16 cellular contexts compared by ENCODE assay signal in genomic region chr15:39110746-39111145, GRCh38.
DNase-seq lines count a peak whose midpoint lies in the region; ATAC-seq and TF ChIP-seq lines count a peak whose summit lies in the region.
"Had no signal": no experiment of that assay in that cellular context is flagged by ENCODE, and none has a peak within 500 bp of the region (broad histone marks: within the 10 kb centered on the region; RNA-seq: fewer than 3 reads in every experiment).

No MANE protein-coding gene starts in this region.

- no peaks in the 10 kb centered on the region for H3K4me1 Mint-ChIP-seq in activated CD4-positive, alpha-beta T cell treated with anti-CD3 and anti-CD28 coated beads, Interleukin-2, amount 10 ng/mL, durations not matched to agents 24 days and 14 days
- H3K4me1 Mint-ChIP-seq: B cell had no signal

- H3K36me3 ChIP-seq in SK-N-SH (replicated peaks in 1 of 2; ENCODE audit: control insufficient read depth in 1 of 2, insufficient read depth in 2 of 2, low read length in 1 of 2): no peaks in the 10 kb centered on the region

- H3K9ac ChIP-seq in SK-N-SH: no peak overlapping the region

- POLR2A ChIA-PET in SK-N-SH (lab: Yijun Ruan, JAX): no interaction called here

- no peaks in the 10 kb centered on the region for H3K9me2 ChIP-seq in SK-N-SH

- peaks cover 8% of the 10 kb centered on the region for H3F3A ChIP-seq in SK-N-SH (replicated peaks; ENCODE audit: insufficient read depth)

- no peak overlapping the region for H3K27ac Mint-ChIP-seq in activated CD4-positive, alpha-beta T cell treated with anti-CD3 and anti-CD28 coated beads, Interleukin-2, amount 10 ng/mL, durations not matched to agents 24 days and 14 days
- H3K27ac Mint-ChIP-seq: B cell; CD4-positive, alpha-beta T cell had no signal

- CTCF ChIA-PET in SK-N-SH (lab: Yijun Ruan, JAX): no interaction called here

- no peak for TF ChIP-seq CTCF in SK-N-SH (IDR thresholded peaks at IDR 0.05)
- no peak for TF ChIP-seq CTCF in fibroblast of mammary gland (conservative IDR thresholded peaks at IDR 0.05; ENCODE audit: control insufficient read depth, insufficient read depth, low read depth, low read length)

- TF ChIP-seq EP300 in SK-N-SH (IDR thresholded peaks at IDR 0.05; ENCODE audit: borderline replicate concordance in 1 of 2, low read depth in 1 of 2, low read length in 1 of 2): no peak

- H3K4me2 ChIP-seq in SK-N-SH: no peak overlapping the region

- TF ChIP-seq RAD21 in SK-N-SH (IDR thresholded peaks at IDR 0.05; ENCODE audit: low read length): no peak

- H3K4me3 ChIP-seq in SK-N-SH (ENCODE audit: low read depth in 2 of 2, low read length in 1 of 2) (no peak overlapping the region), fibroblast of mammary gland (ENCODE audit: control insufficient read depth, low read depth, low read length) (no peak overlapping the region)

- 72% methylated on average over 1 of the region's 1 CpG for WGBS in SK-N-SH (ENCODE audit: low lambda C conversion rate)

- DNase-seq in SK-N-SH (no peak), RPMI7951 (ENCODE audit: low read depth) (peak; percentile 73), fibroblast of mammary gland (ENCODE audit: low read depth) (peak; percentile 17), EL (no peak), DMS 273 (lab: John Stamatoyannopoulos, UW; ENCODE audit: unreplicated experiment) (no peak)
- no peak for DNase-seq in stimulated activated CD4-positive, alpha-beta T cell treated with anti-CD3 and anti-CD28 coated beads, Interleukin-4, amount 100 ng/mL, for 1 hour
- no peak for DNase-seq in activated CD4-positive, alpha-beta T cell treated with anti-CD3 and anti-CD28 coated beads, Interleukin-2, amount 10 ng/mL, durations not matched to agents 24 days and 14 days
- DNase-seq: C1 segment of cervical spinal cord; Calu3; CD4-positive, alpha-beta T cell; DMS79; GDM1; HCEC 1CT had no signal

- intact Hi-C loops in activated CD4-positive, alpha-beta T cell treated with anti-CD3 and anti-CD28 coated beads, Interleukin-2, amount 10 ng/mL, durations not matched to agents 24 days and 14 days (cut with micrococcal nuclease): no loop called here

- H3K27me3 ChIP-seq in SK-N-SH (ENCODE audit: insufficient read depth): no peaks in the 10 kb centered on the region

- no peak overlapping the region for H3K4me3 Mint-ChIP-seq in activated CD4-positive, alpha-beta T cell treated with anti-CD3 and anti-CD28 coated beads, Interleukin-2, amount 10 ng/mL, durations not matched to agents 24 days and 14 days
- H3K4me3 Mint-ChIP-seq: B cell; CD4-positive, alpha-beta T cell had no signal

- H3K36me3 Mint-ChIP-seq in activated CD4-positive, alpha-beta T cell treated with anti-CD3 and anti-CD28 coated beads, Interleukin-2, amount 10 ng/mL, durations not matched to agents 24 days and 14 days (ENCODE audit: low read depth): no peaks in the 10 kb centered on the region

- H2AFZ ChIP-seq in SK-N-SH (ENCODE audit: low read depth): no peak overlapping the region

- H3K9me3 Mint-ChIP-seq in activated CD4-positive, alpha-beta T cell treated with anti-CD3 and anti-CD28 coated beads, Interleukin-2, amount 10 ng/mL, durations not matched to agents 24 days and 14 days: peaks cover 3% of the 10 kb centered on the region

- peak overlapping the region in 1 of 2 experiments; percentile 67; a peak in 2 of 4 replicates for H3K27ac ChIP-seq in SK-N-SH (ENCODE audit: low read depth in 2 of 2, low read length in 1 of 2)
- H3K27ac ChIP-seq: 22Rv1 had no signal

- peaks cover 14% of the 10 kb centered on the region for H3K27me3 Mint-ChIP-seq in activated CD4-positive, alpha-beta T cell treated with anti-CD3 and anti-CD28 coated beads, Interleukin-2, amount 10 ng/mL, durations not matched to agents 24 days and 14 days

- H4K20me1 ChIP-seq in SK-N-SH (ENCODE audit: insufficient read depth): no peaks in the 10 kb centered on the region

- peaks cover 0 to 9% of the 10 kb centered on the region in 2 experiments; a peak in 1 of 4 replicates for H3K4me1 ChIP-seq in SK-N-SH (ENCODE audit: control insufficient read depth in 1 of 2, insufficient read depth in 2 of 2, low read depth in 1 of 2, low read length in 1 of 2)

- no peak for ATAC-seq in SK-N-SH treated with all-trans-retinoic acid at 6 μM for 48 hours

- no peaks in the 10 kb centered on the region for H3K79me2 ChIP-seq in SK-N-SH (ENCODE audit: insufficient read depth)

- no peaks in the 10 kb centered on the region for H3K9me3 ChIP-seq in SK-N-SH

TF ChIP-seq in SK-N-SH, 30 proteins besides CTCF, POLR2A, EP300 and RAD21:
- no peak for TF ChIP-seq YY1 (IDR thresholded peaks at IDR 0.05; ENCODE audit: low read depth)
- 0 out of 2 replicates have a peak, but pooled peaks have one; percentile 20 for TF ChIP-seq TCF12 (IDR thresholded peaks at IDR 0.05)

TF ChIP-seq in SK-N-SH treated with all-trans-retinoic acid at 6 μM for 48 hours, 23 proteins besides CTCF, POLR2A, EP300 and RAD21:
- TF ChIP-seq ZNF70 (CRISPR knock-in tag; IDR thresholded peaks at IDR 0.05) (no peak), ZNF8 (CRISPR knock-in tag; IDR thresholded peaks at IDR 0.05) (no peak), POU6F1 (CRISPR knock-in tag; IDR thresholded peaks at IDR 0.05; ENCODE audit: borderline replicate concordance, low read depth) (no peak)

Comparison
In these comparisons a context has a peak if more than half of its experiments do, and no peak if none do; other contexts are left out.
1. DNase-seq: peak in RPMI7951 (single experiment) and fibroblast of mammary gland (single experiment); none in SK-N-SH (single experiment), stimulated activated CD4-positive, alpha-beta T cell treated with anti-CD3 and anti-CD28 coated beads, Interleukin-4, amount 100 ng/mL, for 1 hour (single experiment), activated CD4-positive, alpha-beta T cell treated with anti-CD3 and anti-CD28 coated beads, Interleukin-2, amount 10 ng/mL, durations not matched to agents 24 days and 14 days (single experiment), EL (single experiment) and DMS 273 (single experiment).